ENCODE assay signal across 15 cellular contexts in genomic region chr2:165440367-165440766, GRCh38. TPM values are rescaled to one million over a fixed set of nuclear protein-coding genes. Genes with fewer than 3 reads are reported as not detected.
DNase-seq lines count a peak whose midpoint lies in the region; ATAC-seq, FAIRE-seq and TF ChIP-seq lines count a peak whose summit lies in the region.
"Had no signal": no experiment of that assay in that cellular context is flagged by ENCODE, and none has a peak within 500 bp of the region (broad histone marks: within the 10 kb centered on the region; RNA-seq: fewer than 3 reads in every experiment).

No MANE protein-coding gene starts in this region.

- H3K36me3 Mint-ChIP-seq in natural killer cell = no peaks in the 10 kb centered on the region
- no peaks in the 10 kb centered on the region for H3K36me3 Mint-ChIP-seq in natural killer cell treated with Interleukin-12 subunit alpha and Interleukin-12 subunit beta and Interleukin-15 and Interleukin-18, amount 100 ng/mL, for 72 hours
- H3K36me3 Mint-ChIP-seq in astrocyte (ENCODE audit: low read depth, unreplicated experiment) = no peaks in the 10 kb centered on the region
- H3K36me3 Mint-ChIP-seq: activated naive CD4-positive, alpha-beta T cell treated with anti-CD3 and anti-CD28 coated beads, Interleukin-2, amount 50 U/mL, for 72 hours; T-cell had no signal

- H3K4me1 Mint-ChIP-seq in natural killer cell (peaks cover 47 to 52% of the 10 kb centered on the region in 2 donors), astrocyte (ENCODE audit: low read depth, unreplicated experiment) (peaks cover 3% of the 10 kb centered on the region)
- H3K4me1 Mint-ChIP-seq in natural killer cell treated with Interleukin-12 subunit alpha and Interleukin-12 subunit beta and Interleukin-15 and Interleukin-18, amount 100 ng/mL, for 72 hours (ENCODE audit: low read depth in 2 of 2) = peaks cover 16 to 30% of the 10 kb centered on the region in 2 donors

- H3K4me3 ChIP-seq in astrocyte (ENCODE audit: insufficient read depth, low read depth, low read length) (no peak overlapping the region), hepatocyte (no peak overlapping the region)
- H3K4me3 ChIP-seq: tibial nerve had no signal

- TF ChIP-seq CTCF in natural killer cell (IDR thresholded peaks at IDR 0.05) = no peak
- no peak for TF ChIP-seq CTCF in astrocyte (IDR thresholded peaks at IDR 0.05; ENCODE audit: insufficient read depth, low read depth, low read length)
- no peak for TF ChIP-seq CTCF in hepatocyte (IDR thresholded peaks at IDR 0.05; ENCODE audit: poor library complexity)

- no peaks in the 10 kb centered on the region for H3K4me1 ChIP-seq in astrocyte (ENCODE audit: insufficient read depth, low read length)
- H3K4me1 ChIP-seq in hepatocyte (ENCODE audit: insufficient read depth) = peaks cover 3% of the 10 kb centered on the region

- H3K9me3 Mint-ChIP-seq in natural killer cell (no peaks in the 10 kb centered on the region), astrocyte (ENCODE audit: unreplicated experiment) (no peaks in the 10 kb centered on the region)
- H3K9me3 Mint-ChIP-seq in natural killer cell treated with Interleukin-12 subunit alpha and Interleukin-12 subunit beta and Interleukin-15 and Interleukin-18, amount 100 ng/mL, for 72 hours = peaks cover 1% of the 10 kb centered on the region
- H3K9me3 Mint-ChIP-seq: T-cell had no signal

- no peaks in the 10 kb centered on the region for H3K27me3 ChIP-seq in astrocyte (ENCODE audit: insufficient read depth, low read length)
- no peaks in the 10 kb centered on the region for H3K27me3 ChIP-seq in hepatocyte
- H3K27me3 ChIP-seq: tibial nerve had no signal

- intact Hi-C loops in natural killer cell (cut with micrococcal nuclease) = loop anchor here (5.0 kb wide), 1 partner anchor 352 kb away; the partner anchor contains the start of gene GALNT3

- no peak overlapping the region for H3K9ac ChIP-seq in astrocyte (ENCODE audit: low read length)

- H3K9me2 ChIP-seq in hepatocyte (replicated peaks; ENCODE audit: insufficient read depth) = no peaks in the 10 kb centered on the region

- H3K36me3 ChIP-seq in astrocyte (ENCODE audit: insufficient read depth, low read length) = no peaks in the 10 kb centered on the region
- H3K36me3 ChIP-seq in hepatocyte (replicated peaks; ENCODE audit: insufficient read depth, low read depth) = no peaks in the 10 kb centered on the region
- H3K36me3 ChIP-seq: tibial nerve had no signal

- WGBS in hepatocyte (ENCODE audit: low lambda C conversion rate, missing lambda C conversion rate) = 29% methylated on average over 1 of the region's 1 CpG

- ATAC-seq in natural killer cell (no peak), HG03565 (IDR thresholded peaks at IDR 0.05; ENCODE audit: unreplicated experiment) (no peak)
- ATAC-seq in natural killer cell treated with Interleukin-12 subunit alpha and Interleukin-12 subunit beta and Interleukin-15 and Interleukin-18, amount 100 ng/mL, for 72 hours = no peak
- ATAC-seq: left cardiac atrium had no signal

- H4K20me1 ChIP-seq in astrocyte (ENCODE audit: insufficient read depth, low read length) (no peaks in the 10 kb centered on the region), hepatocyte (ENCODE audit: insufficient read depth, poor library complexity, severe bottlenecking) (no peaks in the 10 kb centered on the region)

- H3K27me3 Mint-ChIP-seq in natural killer cell (ENCODE audit: low read depth in 2 of 2) (no peaks in the 10 kb centered on the region), astrocyte (ENCODE audit: low read depth, unreplicated experiment) (no peaks in the 10 kb centered on the region)
- no peaks in the 10 kb centered on the region for H3K27me3 Mint-ChIP-seq in natural killer cell treated with Interleukin-12 subunit alpha and Interleukin-12 subunit beta and Interleukin-15 and Interleukin-18, amount 100 ng/mL, for 72 hours
- H3K27me3 Mint-ChIP-seq: T-cell had no signal

- H3K4me2 ChIP-seq in astrocyte (ENCODE audit: low read length) (no peak overlapping the region), hepatocyte (no peak overlapping the region)

- no peak for DNase-seq in natural killer cell
- no peak for DNase-seq in natural killer cell treated with Interleukin-12 subunit alpha and Interleukin-12 subunit beta and Interleukin-15 and Interleukin-18, amount 100 ng/mL, for 72 hours (ENCODE audit: low spot score)
- DNase-seq in astrocyte (ENCODE audit: low read depth) = peak; percentile 64
- peak; percentile 60 for DNase-seq in hepatocyte (ENCODE audit: low spot score)
- no peak for DNase-seq in NCI-H1092 treated with DMSO at 0.1 percent for 48 hours (lab: John Stamatoyannopoulos, UW)
- DNase-seq in NK-92 treated with Interleukin-12 subunit alpha and Interleukin-12 subunit beta, amount 100 ng/mL, for 24 hours (lab: John Stamatoyannopoulos, UW) = no peak
- no peak for DNase-seq in SKM-1 (lab: John Stamatoyannopoulos, UW; ENCODE audit: unreplicated experiment)
- DNase-seq: activated CD4-positive, alpha-beta T cell treated with anti-CD3 and anti-CD28 coated beads, Interleukin-2, amount 50 U/mL, for 48 hours; C1 segment of cervical spinal cord; left cardiac atrium; T-cell had no signal

- H3K27ac ChIP-seq in astrocyte (ENCODE audit: low read depth, low read length) = no peak overlapping the region
- peak overlapping the region; percentile 29 for H3K27ac ChIP-seq in hepatocyte
- H3K27ac ChIP-seq: epithelial cell of prostate, tibial nerve had no signal

- H3K9me3 ChIP-seq in astrocyte (ENCODE audit: insufficient read depth, low read depth, low read length) (no peaks in the 10 kb centered on the region), hepatocyte (ENCODE audit: low read depth) (no peaks in the 10 kb centered on the region)
- H3K9me3 ChIP-seq: tibial nerve had no signal

- FAIRE-seq in astrocyte (lab: Jason Lieb, UNC) = no peak

- H2AFZ ChIP-seq in astrocyte (ENCODE audit: low read depth, low read length) = no peak overlapping the region
- H2AFZ ChIP-seq in hepatocyte = no peak overlapping the region

- H3K79me2 ChIP-seq in astrocyte (ENCODE audit: insufficient read depth, low read length) (no peaks in the 10 kb centered on the region), hepatocyte (no peaks in the 10 kb centered on the region)

- no peak overlapping the region for H3K4me3 Mint-ChIP-seq in natural killer cell
- no peak overlapping the region for H3K4me3 Mint-ChIP-seq in natural killer cell treated with Interleukin-12 subunit alpha and Interleukin-12 subunit beta and Interleukin-15 and Interleukin-18, amount 100 ng/mL, for 72 hours
- H3K4me3 Mint-ChIP-seq in astrocyte (ENCODE audit: unreplicated experiment) = no peak overlapping the region
- H3K4me3 Mint-ChIP-seq: T-cell had no signal

- H3K27ac Mint-ChIP-seq in natural killer cell = peak overlapping the region; percentile 65 to 83
- H3K27ac Mint-ChIP-seq in natural killer cell treated with Interleukin-12 subunit alpha and Interleukin-12 subunit beta and Interleukin-15 and Interleukin-18, amount 100 ng/mL, for 72 hours = no peak overlapping the region
- no peak overlapping the region for H3K27ac Mint-ChIP-seq in astrocyte (ENCODE audit: unreplicated experiment)
- H3K27ac Mint-ChIP-seq: activated naive CD4-positive, alpha-beta T cell treated with anti-CD3 and anti-CD28 coated beads, Interleukin-2, amount 50 U/mL, for 72 hours; T-cell had no signal

RNA-seq across cellular contexts. Expression of gene CSRNP3, which starts 29.1 kb away (rescaled TPM):
- total RNA-seq in natural killer cell (not detected), astrocyte (5.9 and 6.5 TPM in 2 replicates), hepatocyte (8.1 and 14.0 TPM in 2 replicates)
- not detected for total RNA-seq in natural killer cell treated with Interleukin-12 subunit alpha and Interleukin-12 subunit beta and Interleukin-15 and Interleukin-18, amount 100 ng/mL, for 72 hours
- polyA plus RNA-seq in hepatocyte = 3.0 and 6.9 TPM in 2 replicates
- total RNA-seq: activated naive CD4-positive, alpha-beta T cell treated with anti-CD3 and anti-CD28 coated beads, Interleukin-2, amount 50 U/mL, for 72 hours had no signal

Comparison
In these comparisons a context has a peak if more than half of its experiments do, and no peak if none do; other contexts are left out.
1. H3K27ac Mint-ChIP-seq: peak in natural killer cell (2 of 2); none in natural killer cell treated with Interleukin-12 subunit alpha and Interleukin-12 subunit beta and Interleukin-15 and Interleukin-18, amount 100 ng/mL, for 72 hours (0 of 2) and astrocyte (single experiment).
2. DNase-seq: peak in astrocyte (single experiment) and hepatocyte (single experiment); none in natural killer cell (single experiment), natural killer cell treated with Interleukin-12 subunit alpha and Interleukin-12 subunit beta and Interleukin-15 and Interleukin-18, amount 100 ng/mL, for 72 hours (single experiment), NCI-H1092 treated with DMSO at 0.1 percent for 48 hours (single experiment), NK-92 treated with Interleukin-12 subunit alpha and Interleukin-12 subunit beta, amount 100 ng/mL, for 24 hours (single experiment) and SKM-1 (single experiment).